ENCODE assay signal across 30 cellular contexts in genomic region chrX:1108451-1109445, GRCh38.
DNase-seq lines count a peak whose midpoint lies in the region; ATAC-seq and TF ChIP-seq lines count a peak whose summit lies in the region.
"Had no signal": no experiment of that assay in that cellular context is flagged by ENCODE, and none has a peak within 500 bp of the region (broad histone marks: within the 10 kb centered on the region; RNA-seq: fewer than 3 reads in every experiment).

No MANE protein-coding gene starts in this region.

- H4K20me1 ChIP-seq in GM23338 (replicated peaks; ENCODE audit: insufficient read depth): no peaks in the 10 kb centered on the region
- H4K20me1 ChIP-seq: BLaER1 had no signal

- H3K4me1 ChIP-seq in GM23338 (ENCODE audit: insufficient read depth) (peaks cover 48% of the 10 kb centered on the region), SJCRH30 (no peaks in the 10 kb centered on the region)
- H3K4me1 ChIP-seq: BLaER1, esophagus muscularis mucosa, foreskin keratinocyte, heart left ventricle, left lung had no signal

- H3K36me3 Mint-ChIP-seq in GM23338 (ENCODE audit: low read depth): peaks cover 57% of the 10 kb centered on the region
- H3K36me3 Mint-ChIP-seq: activated naive CD4-positive, alpha-beta T cell treated with anti-CD3 and anti-CD28 coated beads, Interleukin-2, amount 10 ng/mL, durations not matched to agents 7 days and 5 days; type B pancreatic cell had no signal

- no peaks in the 10 kb centered on the region for H3K9me3 ChIP-seq in SJCRH30 (replicated peaks)
- H3K9me3 ChIP-seq: BLaER1, esophagus muscularis mucosa, heart left ventricle had no signal

- H3K4me2 ChIP-seq in GM23338: peak overlapping the region; percentile 50
- H3K4me2 ChIP-seq: BLaER1 had no signal

- no peak for TF ChIP-seq CTCF in GM23338 (conservative IDR thresholded peaks at IDR 0.05; ENCODE audit: low read depth in 2 of 2)
- no peak for TF ChIP-seq CTCF in coronary artery (IDR thresholded peaks at IDR 0.05)
- no peak for TF ChIP-seq CTCF in GM13976 (IDR thresholded peaks at IDR 0.05; ENCODE audit: borderline replicate concordance, control extremely low read depth, extremely low read depth, insufficient read depth, missing control alignments)

- H3K4me1 Mint-ChIP-seq in GM23338: 0 out of 3 replicates have a peak, but pooled peaks cover 2% of the 10 kb centered on the region

- peak; percentile 54 for ATAC-seq in GM23338
- ATAC-seq: foreskin keratinocyte, heart left ventricle, left lung had no signal

- intact Hi-C loops in posterior vena cava (cut with DNase I): no loop called here

- peaks cover 89% of the 10 kb centered on the region for H3K9me3 Mint-ChIP-seq in GM23338
- H3K9me3 Mint-ChIP-seq: type B pancreatic cell had no signal

- no peaks in the 10 kb centered on the region for H3K9me2 ChIP-seq in GM23338 (ENCODE audit: insufficient read depth)

- peak overlapping the region; percentile 94 for H3K27ac ChIP-seq in GM23338 (ENCODE audit: low read depth)
- H3K27ac ChIP-seq in coronary artery: no peak overlapping the region
- H3K27ac ChIP-seq in SJCRH30: no peak overlapping the region
- H3K27ac ChIP-seq: BLaER1, esophagus muscularis mucosa, foreskin keratinocyte, heart left ventricle, left lung, WERI-Rb-1 had no signal

- H3K4me3 ChIP-seq in GM23338 (peak overlapping the region; percentile 22), coronary artery (no peak overlapping the region), SJCRH30 (no peak overlapping the region)
- H3K4me3 ChIP-seq: BLaER1, esophagus muscularis mucosa, heart left ventricle, left lung had no signal

- in situ Hi-C loops in GM13976 (cut with MboI; ENCODE audit: low sequenced_read_pairs, unreplicated experiment): no loop called here

- DNase-seq in GM23338 (ENCODE audit: low spot score): peak; percentile 74
- peak; percentile 45 for DNase-seq in coronary artery (ENCODE audit: low spot score)
- peak; percentile 61 for DNase-seq in iPS-NIHi7 (ENCODE audit: extremely low spot score)
- peak; percentile 45 for DNase-seq in posterior vena cava (ENCODE audit: low spot score)
- DNase-seq in KG1 (lab: John Stamatoyannopoulos, UW): no peak
- DNase-seq in activated T-cell treated with anti-CD3 and anti-CD28 coated beads for 4 hours: no peak
- no peak for DNase-seq in GM13976 (ENCODE audit: low spot score)
- DNase-seq in SJCRH30: no peak
- DNase-seq: ACHN; activated CD4-positive, alpha-beta T cell treated with anti-CD3 and anti-CD28 coated beads, Interleukin-2, amount 10 ng/mL, durations not matched to agents 7 days and 5 days; activated naive CD4-positive, alpha-beta T cell treated with anti-CD3 and anti-CD28 coated beads, Interleukin-2, amount 10 ng/mL, durations not matched to agents 7 days and 5 days; activated T-cell treated with anti-CD3 and anti-CD28 coated beads, Interleukin-2, amount 50 U/mL, for 48 hours; foreskin keratinocyte; heart left ventricle; IMR-90; left lung; mesenchymal stem cell; NCI-H1048; NCI-H187; NCI-H2171 treated with DMSO at 0.1 percent for 48 hours; NCI-H524; NK-92 treated with Interleukin-12 subunit alpha and Interleukin-12 subunit beta, amount 100 ng/mL, for 24 hours; SIG-M5; stimulated activated CD4-positive, alpha-beta T cell treated with anti-CD3 and anti-CD28 coated beads, Interleukin-2, amount 100 ng/mL, for 24 hours; SW 1271; T1000; WERI-Rb-1 had no signal

- no peaks in the 10 kb centered on the region for H3K79me2 ChIP-seq in GM23338 (replicated peaks; ENCODE audit: insufficient read depth)

- peaks cover 8% of the 10 kb centered on the region for H3K27me3 Mint-ChIP-seq in GM23338 (ENCODE audit: insufficient read depth, low read depth, poor library complexity)

- H3K27ac Mint-ChIP-seq in GM23338: no peak overlapping the region; the same call in 1 of the 2 replicates
- H3K27ac Mint-ChIP-seq: activated CD4-positive, alpha-beta T cell treated with anti-CD3 and anti-CD28 coated beads, Interleukin-2, amount 10 ng/mL, durations not matched to agents 7 days and 5 days; activated naive CD4-positive, alpha-beta T cell treated with anti-CD3 and anti-CD28 coated beads, Interleukin-2, amount 10 ng/mL, durations not matched to agents 7 days and 5 days; type B pancreatic cell had no signal

- H3K27me3 ChIP-seq in GM23338 (ENCODE audit: insufficient read depth) (peaks cover 8% of the 10 kb centered on the region), SJCRH30 (no peaks in the 10 kb centered on the region)
- H3K27me3 ChIP-seq: BLaER1, foreskin keratinocyte had no signal

- no peak overlapping the region for H3K4me3 Mint-ChIP-seq in GM23338
- H3K4me3 Mint-ChIP-seq: activated CD4-positive, alpha-beta T cell treated with anti-CD3 and anti-CD28 coated beads, Interleukin-2, amount 10 ng/mL, durations not matched to agents 7 days and 5 days; activated naive CD4-positive, alpha-beta T cell treated with anti-CD3 and anti-CD28 coated beads, Interleukin-2, amount 10 ng/mL, durations not matched to agents 7 days and 5 days; type B pancreatic cell had no signal

- H2AFZ ChIP-seq in GM23338: no peak overlapping the region

- H3K36me3 ChIP-seq in GM23338 (ENCODE audit: insufficient read depth): no peaks in the 10 kb centered on the region
- H3K36me3 ChIP-seq in SJCRH30: no peaks in the 10 kb centered on the region
- H3K36me3 ChIP-seq: BLaER1, esophagus muscularis mucosa, heart left ventricle, left lung, WERI-Rb-1 had no signal

- H3F3A ChIP-seq in GM23338 (replicated peaks; ENCODE audit: low read depth): peaks cover 44% of the 10 kb centered on the region

TF ChIP-seq in GM23338, 12 proteins besides CTCF, POLR2A, EP300 and RAD21 (continues in another document):
- TF ChIP-seq REST (IDR thresholded peaks at IDR 0.05; ENCODE audit: unreplicated experiment) (no peak), EZH2phosphoT487 (IDR thresholded peaks at IDR 0.05; ENCODE audit: unreplicated experiment) (no peak)

Comparison
In these comparisons a context has a peak if more than half of its experiments do, and no peak if none do; other contexts are left out.
1. DNase-seq: peak in GM23338 (single experiment), coronary artery (single experiment), iPS-NIHi7 (single experiment) and posterior vena cava (single experiment); none in KG1 (single experiment), activated T-cell treated with anti-CD3 and anti-CD28 coated beads for 4 hours (single experiment), GM13976 (single experiment) and SJCRH30 (0 of 2).